In the genomic region with DNA sequence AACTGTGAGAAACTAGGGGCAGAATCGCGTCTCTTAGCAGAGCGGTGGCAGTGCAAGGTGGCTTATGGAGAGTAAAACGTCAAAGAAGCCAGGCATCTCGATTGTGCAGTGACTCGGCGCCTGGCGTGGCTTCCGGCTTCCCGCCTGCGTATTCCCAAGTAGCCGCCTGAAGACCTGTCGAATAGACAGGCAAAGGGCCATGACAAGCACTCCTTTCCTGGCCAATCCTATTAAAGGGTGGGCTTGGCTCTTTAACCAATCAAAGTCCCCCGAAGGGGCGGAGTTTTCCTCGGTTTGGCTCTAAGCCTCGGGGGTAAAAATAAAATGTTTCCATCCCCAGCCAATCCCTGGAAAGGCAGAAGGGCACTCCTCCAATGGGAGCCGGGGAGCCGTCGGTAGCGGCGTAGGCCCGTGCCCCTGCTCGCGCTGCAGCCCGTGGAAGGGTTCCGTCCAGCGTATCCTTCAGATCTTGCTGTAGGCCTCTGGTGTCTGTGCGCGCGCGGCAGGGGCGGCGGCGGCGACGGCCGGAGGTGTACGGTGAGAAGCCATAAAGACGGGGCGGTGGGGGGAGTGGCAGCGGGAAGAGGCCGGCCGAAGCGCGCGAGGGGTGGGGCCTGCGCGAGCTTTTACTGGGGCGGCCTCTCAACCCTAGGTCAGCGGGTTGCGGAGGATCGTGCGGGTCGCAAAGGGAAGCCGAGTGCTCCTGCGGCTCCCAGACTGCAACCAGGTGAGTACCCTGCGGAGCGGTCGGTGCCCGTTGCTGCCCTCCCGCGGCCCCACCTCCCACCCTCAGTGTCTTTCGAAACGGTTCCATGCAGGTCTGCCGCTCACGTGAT, we compare ENCODE assay signal across 8 cellular contexts. TPM values are rescaled to one million over a fixed set of nuclear protein-coding genes. Genes with fewer than 3 reads are reported as not detected.
DNase-seq lines count a peak whose midpoint lies in the region; ATAC-seq and TF ChIP-seq lines count a peak whose summit lies in the region.

A gene with protein sequence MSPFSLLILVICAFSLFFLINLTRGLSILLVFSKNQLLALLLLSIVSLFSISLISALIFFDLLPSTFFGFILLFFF (plus strand): TSS at position 395 of the 836 bp plus-strand sequence. CDS start 30,131 bp downstream, outside the sequence.

- no peaks in the 10 kb centered on the region for H3K27me3 ChIP-seq in mucosa of stomach (ENCODE audit: control insufficient read depth, insufficient read depth, low read length)

- peak within 1 kb of the TSS; percentile 68 for H3K9ac ChIP-seq in mucosa of stomach (ENCODE audit: low read length)

- H3K9me3 ChIP-seq in mucosa of stomach (ENCODE audit: control insufficient read depth, low read length): no peaks in the 10 kb centered on the region

- no peaks in the 10 kb centered on the region for H3K36me3 ChIP-seq in mucosa of stomach (ENCODE audit: control insufficient read depth, insufficient read depth, low read length)

- ATAC-seq in GM21619 (IDR thresholded peaks at IDR 0.05; ENCODE audit: unreplicated experiment) (peak; percentile 78), esophagus mucosa (peak; percentile 94)

- peaks cover 5% of the 10 kb centered on the region for H3K4me1 ChIP-seq in mucosa of stomach (ENCODE audit: control insufficient read depth, insufficient read depth, low read length)

- DNase-seq in DMS153 treated with DMSO at 0.1 percent for 48 hours (lab: John Stamatoyannopoulos, UW; ENCODE audit: unreplicated experiment): peak; percentile 77
- peak; percentile 93 for DNase-seq in Jurkat, Clone E6-1 (ENCODE audit: low read depth, low spot score)
- DNase-seq in activated T-cell treated with anti-CD3 and anti-CD28 coated beads, Interleukin-2, amount 50 U/mL, for 48 hours: peak; percentile 84 to 85
- DNase-seq in stimulated activated CD8-positive, alpha-beta memory T cell treated with anti-CD3 and anti-CD28 coated beads, Interleukin-7, amount 100 ng/mL, for 48 hours (ENCODE audit: extremely low read depth in 1 of 2, low read depth in 1 of 2): peak; percentile 49 to 80

- peak within 1 kb of the TSS; percentile 77 for H3K4me3 ChIP-seq in Jurkat, Clone E6-1 (ENCODE audit: low read length)
- peak within 1 kb of the TSS; percentile 63 for H3K4me3 ChIP-seq in mucosa of stomach (ENCODE audit: low read length)

TF ChIP-seq in PFSK-1, 5 proteins besides CTCF, POLR2A, EP300 and RAD21:
- TF ChIP-seq SIN3A (IDR thresholded peaks at IDR 0.05; ENCODE audit: borderline replicate concordance, insufficient read depth, low read length) (0 out of 2 replicates have a peak, but pooled peaks have one; percentile 10), TAF1 (IDR thresholded peaks at IDR 0.05; ENCODE audit: borderline replicate concordance, insufficient read depth, low read length) (peak; percentile 49; the same call in 1 of the 2 replicates), FOXP2 (optimal IDR thresholded peaks at IDR 0.05; ENCODE audit: borderline replicate concordance, extremely low read depth, extremely low read length, insufficient read depth) (peak; percentile 11), POLR2AphosphoS5 (IDR thresholded peaks at IDR 0.05; ENCODE audit: low read depth, low read length) (no peak; the same call in 1 of the 2 replicates)
- TF ChIP-seq, protein P1, sequence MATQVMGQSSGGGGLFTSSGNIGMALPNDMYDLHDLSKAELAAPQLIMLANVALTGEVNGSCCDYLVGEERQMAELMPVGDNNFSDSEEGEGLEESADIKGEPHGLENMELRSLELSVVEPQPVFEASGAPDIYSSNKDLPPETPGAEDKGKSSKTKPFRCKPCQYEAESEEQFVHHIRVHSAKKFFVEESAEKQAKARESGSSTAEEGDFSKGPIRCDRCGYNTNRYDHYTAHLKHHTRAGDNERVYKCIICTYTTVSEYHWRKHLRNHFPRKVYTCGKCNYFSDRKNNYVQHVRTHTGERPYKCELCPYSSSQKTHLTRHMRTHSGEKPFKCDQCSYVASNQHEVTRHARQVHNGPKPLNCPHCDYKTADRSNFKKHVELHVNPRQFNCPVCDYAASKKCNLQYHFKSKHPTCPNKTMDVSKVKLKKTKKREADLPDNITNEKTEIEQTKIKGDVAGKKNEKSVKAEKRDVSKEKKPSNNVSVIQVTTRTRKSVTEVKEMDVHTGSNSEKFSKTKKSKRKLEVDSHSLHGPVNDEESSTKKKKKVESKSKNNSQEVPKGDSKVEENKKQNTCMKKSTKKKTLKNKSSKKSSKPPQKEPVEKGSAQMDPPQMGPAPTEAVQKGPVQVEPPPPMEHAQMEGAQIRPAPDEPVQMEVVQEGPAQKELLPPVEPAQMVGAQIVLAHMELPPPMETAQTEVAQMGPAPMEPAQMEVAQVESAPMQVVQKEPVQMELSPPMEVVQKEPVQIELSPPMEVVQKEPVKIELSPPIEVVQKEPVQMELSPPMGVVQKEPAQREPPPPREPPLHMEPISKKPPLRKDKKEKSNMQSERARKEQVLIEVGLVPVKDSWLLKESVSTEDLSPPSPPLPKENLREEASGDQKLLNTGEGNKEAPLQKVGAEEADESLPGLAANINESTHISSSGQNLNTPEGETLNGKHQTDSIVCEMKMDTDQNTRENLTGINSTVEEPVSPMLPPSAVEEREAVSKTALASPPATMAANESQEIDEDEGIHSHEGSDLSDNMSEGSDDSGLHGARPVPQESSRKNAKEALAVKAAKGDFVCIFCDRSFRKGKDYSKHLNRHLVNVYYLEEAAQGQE (IDR thresholded peaks at IDR 0.05; ENCODE audit: insufficient read depth in 1 of 2, low read depth in 2 of 2, low read length in 2 of 2): no peak

RNA-seq across cellular contexts. Expression of the gene that starts here (rescaled TPM):
- polyA plus RNA-seq in Jurkat, Clone E6-1 (2012; ENCODE audit: insufficient read depth, insufficient read length): 5.2 TPM
- 3.3 TPM for polyA plus RNA-seq in PFSK-1 (2012; ENCODE audit: insufficient read length, low read depth)
- total RNA-seq in esophagus mucosa: 6.6 TPM

Comparison
In these comparisons a context has a peak if more than half of its experiments do, and no peak if none do; other contexts are left out.
1. Peak in every context shown above with its lines: DNase-seq, ATAC-seq and H3K4me3 ChIP-seq.